In genomic region chr17:61635913-61636432, GRCh38 we compare ENCODE assay signal across 9 cellular contexts. TPM values are rescaled to one million over a fixed set of nuclear protein-coding genes. Genes with fewer than 3 reads are reported as not detected.
DNase-seq lines count a peak whose midpoint lies in the region; ATAC-seq, FAIRE-seq and TF ChIP-seq lines count a peak whose summit lies in the region.
"Had no signal": no experiment of that assay in that cellular context is flagged by ENCODE, and none has a peak within 500 bp of the region (broad histone marks: within the 10 kb centered on the region; RNA-seq: fewer than 3 reads in every experiment).

No MANE protein-coding gene starts in this region.

- no peak overlapping the region for H3K9ac ChIP-seq in endodermal cell (ENCODE audit: extremely low read depth, low read length, poor library complexity, severe bottlenecking)

- H3K27ac ChIP-seq in WERI-Rb-1 (no peak overlapping the region), endodermal cell (ENCODE audit: low read depth, low read length) (no peak overlapping the region), pancreas (no peak overlapping the region)
- H3K27ac ChIP-seq: skin epidermis had no signal

- H3K27ac Mint-ChIP-seq in endodermal cell, result no peak overlapping the region

- ATAC-seq in pancreas (peak in 2 of 4 donors; percentile 60 to 65), GM19397 (IDR thresholded peaks at IDR 0.05; ENCODE audit: unreplicated experiment) (no peak), GM21390 (IDR thresholded peaks at IDR 0.05; ENCODE audit: unreplicated experiment) (no peak)

- no peak overlapping the region for H3K4me3 Mint-ChIP-seq in endodermal cell

- H3K4me1 Mint-ChIP-seq in endodermal cell, result no peaks in the 10 kb centered on the region

- H3K4me3 ChIP-seq in WERI-Rb-1 (ENCODE audit: low read depth, low read length) (no peak overlapping the region), endodermal cell (ENCODE audit: low read length) (no peak overlapping the region), pancreas (no peak overlapping the region)
- H3K4me3 ChIP-seq: skin epidermis had no signal

- no peaks in the 10 kb centered on the region for H3K27me3 ChIP-seq in WERI-Rb-1 (ENCODE audit: insufficient read depth, low read depth, severe bottlenecking)
- H3K27me3 ChIP-seq in endodermal cell (ENCODE audit: control insufficient read depth, insufficient read depth, low read length, poor library complexity, severe bottlenecking), result no peaks in the 10 kb centered on the region
- H3K27me3 ChIP-seq in pancreas, result peaks cover 0 to 3% (median 0%) of the 10 kb centered on the region in 4 donors

- no peaks in the 10 kb centered on the region for H3K27me3 Mint-ChIP-seq in endodermal cell (ENCODE audit: insufficient read depth)

- H3K9me3 Mint-ChIP-seq in endodermal cell, result peaks cover 3% of the 10 kb centered on the region

- DNase-seq in AG08395 (ENCODE audit: low spot score), result peak; percentile 31
- DNase-seq in GM13976 (ENCODE audit: low spot score), result peak; percentile 21
- DNase-seq in NCI-H226, result peak; percentile 11
- DNase-seq in WERI-Rb-1, result peak; percentile 72
- DNase-seq in endodermal cell, result peak; percentile 86
- DNase-seq in pancreas, result peak in 4 of 6 donors; percentile 8 to 33 (median 14)

- intact Hi-C loops in pancreas (cut with DNase I), result loop anchor here in 1 of 3 donors (10.0 kb wide), 1 partner anchor 199 kb away; no protein-coding TSS in a partner anchor

- WGBS in endodermal cell (ENCODE audit: insufficient coverage in 1 of 2, insufficient read length in 1 of 2), 2 experiments, result 22% methylated on average over 3 of the region's 3 CpGs; no CpG with 5 or more reads in 1 of the 2 experiments
- WGBS in pancreas, 2 donors, result 2 to 8% methylated on average over 3 of the region's 3 CpGs

- H3K36me3 ChIP-seq in WERI-Rb-1 (no peaks in the 10 kb centered on the region), endodermal cell (ENCODE audit: control insufficient read depth, insufficient read depth, low read length) (no peaks in the 10 kb centered on the region), pancreas (no peaks in the 10 kb centered on the region)

- H3K4me1 ChIP-seq in endodermal cell (ENCODE audit: control insufficient read depth, insufficient read depth, low read length), result no peaks in the 10 kb centered on the region
- no peaks in the 10 kb centered on the region for H3K4me1 ChIP-seq in pancreas

- H3K9me3 ChIP-seq in WERI-Rb-1 (ENCODE audit: severe bottlenecking), result peaks cover 8% of the 10 kb centered on the region
- peaks cover 6% of the 10 kb centered on the region for H3K9me3 ChIP-seq in endodermal cell (ENCODE audit: control insufficient read depth, low read length)
- no peaks in the 10 kb centered on the region for H3K9me3 ChIP-seq in pancreas

- in situ Hi-C loops in GM13976 (cut with MboI; ENCODE audit: low sequenced_read_pairs, unreplicated experiment), result loop anchor here (5.0 to 10.0 kb wide), 2 partner anchors 206 to 469 kb away; no protein-coding TSS in a partner anchor

- peak; percentile 32 for FAIRE-seq in pancreas (lab: Jason Lieb, UNC)

- H3K36me3 Mint-ChIP-seq in endodermal cell (ENCODE audit: low read depth), result no peaks in the 10 kb centered on the region

- TF ChIP-seq CTCF in GM13976 (IDR thresholded peaks at IDR 0.05; ENCODE audit: borderline replicate concordance, control extremely low read depth, extremely low read depth, insufficient read depth, missing control alignments) (peak; percentile 57), WERI-Rb-1 (IDR thresholded peaks at IDR 0.05; ENCODE audit: low read depth, low read length) (peak; percentile 72), endodermal cell (conservative IDR thresholded peaks at IDR 0.05) (peak; percentile 95), pancreas (IDR thresholded peaks at IDR 0.05) (peak; percentile 7 to 46 (median 42))

RNA-seq across cellular contexts. Expression of gene NACA2, which starts 45.0 kb away (rescaled TPM):
- total RNA-seq in endodermal cell (not detected), pancreas (not detected)
- not detected for polyA plus RNA-seq in endodermal cell (2013, experiment 1 of 2)
- not detected for polyA plus RNA-seq in endodermal cell (2013, experiment 2 of 2)
- under 1 TPM in 1 of 2 donors, not detected in 1; 0.12 TPM for polyA plus RNA-seq in pancreas

Comparison
In these comparisons a context has a peak if more than half of its experiments do, and no peak if none do; other contexts are left out.
1. DNase-seq: peak in every context shown above with its lines; median percentile 86 in endodermal cell; 72 in WERI-Rb-1; 31 in AG08395; 21 in GM13976; 14 in pancreas; 11 in NCI-H226.
2. CTCF ChIP-seq: peak in every context shown above with its lines; median percentile 95 in endodermal cell; 72 in WERI-Rb-1; 57 in GM13976; 42 in pancreas.